ENCODE assay signal across 16 cellular contexts in the genomic region with DNA sequence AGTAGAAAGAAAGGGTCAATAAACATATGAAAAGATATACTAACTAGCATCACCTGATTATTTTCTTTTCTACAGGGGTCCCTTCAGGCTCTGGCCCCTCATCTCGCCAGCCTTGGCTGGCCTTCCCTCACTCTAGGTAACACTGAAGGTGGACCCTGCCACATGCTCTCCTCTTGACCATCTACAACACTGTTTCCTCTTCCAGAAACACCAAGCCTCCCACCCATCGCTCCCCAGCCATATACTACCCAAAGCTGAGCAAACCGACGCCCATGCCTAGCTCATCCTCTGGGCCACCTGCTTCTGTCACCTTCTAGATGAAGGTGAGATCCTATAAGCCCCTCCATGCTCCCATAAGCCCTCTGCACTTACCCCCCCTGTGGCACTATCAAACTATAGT.
"Had no signal": no experiment of that assay in that cellular context is flagged by ENCODE, and none has a peak within 500 bp of the region (broad histone marks: within the 10 kb centered on the region; RNA-seq: fewer than 3 reads in every experiment).

No MANE protein-coding gene starts in this region.

- H3K36me3 ChIP-seq: ovary had no signal

- H3K27me3 Mint-ChIP-seq: activated CD4-positive, alpha-beta memory T cell treated with anti-CD3 and anti-CD28 coated beads, Interleukin-2, amount 10 ng/mL, durations not matched to agents 7 days and 5 days had no signal

- FAIRE-seq: astrocyte, bronchial epithelial cell, endometrium, urothelium cell line had no signal

- H3K27ac ChIP-seq: esophagus muscularis mucosa, ovary had no signal

- H3K27ac Mint-ChIP-seq: activated CD4-positive, alpha-beta memory T cell treated with anti-CD3 and anti-CD28 coated beads, Interleukin-2, amount 10 ng/mL, durations not matched to agents 7 days and 5 days; activated T-helper 1 cell treated with anti-CD3 and anti-CD28 coated beads, Interleukin-12 subunit alpha, Interleukin-12 subunit beta, Interleukin-2, Interleukin-4 antibody, amounts not matched to agents 30 ng/mL and 10 ng/mL and 1 ng/mL, durations not matched to agents 14 hours and 24 hours and 36 hours had no signal

- H3K4me1 Mint-ChIP-seq: neural crest cell had no signal

- H3K9me3 Mint-ChIP-seq: activated CD4-positive, alpha-beta memory T cell treated with anti-CD3 and anti-CD28 coated beads, Interleukin-2, amount 10 ng/mL, durations not matched to agents 7 days and 5 days; activated T-helper 1 cell treated with anti-CD3 and anti-CD28 coated beads, Interleukin-12 subunit alpha, Interleukin-12 subunit beta, Interleukin-2, Interleukin-4 antibody, amounts not matched to agents 30 ng/mL and 10 ng/mL and 1 ng/mL, durations not matched to agents 14 hours and 24 hours and 36 hours; neural crest cell had no signal

- H3K4me3 Mint-ChIP-seq: activated CD4-positive, alpha-beta memory T cell treated with anti-CD3 and anti-CD28 coated beads, Interleukin-2, amount 10 ng/mL, durations not matched to agents 7 days and 5 days; activated T-helper 1 cell treated with anti-CD3 and anti-CD28 coated beads, Interleukin-12 subunit alpha, Interleukin-12 subunit beta, Interleukin-2, Interleukin-4 antibody, amounts not matched to agents 30 ng/mL and 10 ng/mL and 1 ng/mL, durations not matched to agents 14 hours and 24 hours and 36 hours; neural crest cell had no signal

- DNase-seq: activated CD4-positive, alpha-beta memory T cell treated with anti-CD3 and anti-CD28 coated beads, Interleukin-2, amount 10 ng/mL, durations not matched to agents 7 days and 5 days; activated CD8-positive, alpha-beta memory T cell treated with anti-CD3 and anti-CD28 coated beads, Interleukin-2, amount 50 U/mL, for 48 hours; activated naive CD4-positive, alpha-beta T cell; islet precursor cell; midbrain; ovary had no signal

- H3K27me3 ChIP-seq: esophagus muscularis mucosa, ovary had no signal

- H3K9me3 ChIP-seq: esophagus muscularis mucosa, ovary had no signal

- ATAC-seq: activated CD4-positive, CD25-positive, alpha-beta regulatory T cell treated with anti-CD3 and anti-CD28 coated beads, Interleukin-2, amount 50 U/mL, for 24 hours; sciatic nerve had no signal

- H3K4me3 ChIP-seq: esophagus muscularis mucosa, lung, ovary had no signal
